10 cellular contexts compared by ENCODE assay signal in the genomic region with DNA sequence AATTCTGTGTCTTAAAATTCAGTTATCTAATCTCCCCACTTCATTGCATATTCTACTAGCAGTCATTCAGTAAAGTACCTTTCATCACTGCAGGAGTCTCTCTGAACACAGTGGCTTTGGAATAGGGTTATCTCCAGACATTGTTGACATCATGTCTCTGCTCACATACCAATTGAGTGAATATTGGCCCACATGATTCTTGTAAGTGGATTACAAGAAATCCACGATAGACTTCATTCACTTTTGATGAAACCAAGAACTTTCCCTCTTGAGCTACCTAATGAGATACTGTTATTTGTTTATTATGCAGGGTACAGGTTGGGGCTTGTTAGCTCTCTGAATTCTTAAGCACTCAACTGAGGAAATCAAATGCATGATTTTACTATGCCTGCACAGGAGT.
DNase-seq lines count a peak whose midpoint lies in the region; ATAC-seq, FAIRE-seq and TF ChIP-seq lines count a peak whose summit lies in the region.
"Had no signal": no experiment of that assay in that cellular context is flagged by ENCODE, and none has a peak within 500 bp of the region (broad histone marks: within the 10 kb centered on the region; RNA-seq: fewer than 3 reads in every experiment).

No MANE protein-coding gene starts in this region.

- H3K9me3 ChIP-seq in ascending aorta (peaks cover 4 to 11% of the 10 kb centered on the region in 2 donors), tibial artery (peaks cover 0 to 13% (median 12%) of the 10 kb centered on the region in 3 donors), SJCRH30 (replicated peaks) (peaks cover 27% of the 10 kb centered on the region)

- H3K27me3 ChIP-seq in ascending aorta (no peaks in the 10 kb centered on the region), tibial artery (no peaks in the 10 kb centered on the region), SJCRH30 (no peaks in the 10 kb centered on the region)

- peak; percentile 96 for FAIRE-seq in H54 (lab: Jason Lieb, UNC)

- TF ChIP-seq CTCF in ascending aorta (IDR thresholded peaks at IDR 0.05) (no peak), tibial artery (IDR thresholded peaks at IDR 0.05) (no peak)

- H3K27ac ChIP-seq in ascending aorta (peak overlapping the region; percentile 15 to 47), tibial artery (peak overlapping the region; percentile 49 to 59), SJCRH30 (no peak overlapping the region)

- DNase-seq in H54 (ENCODE audit: insufficient read length, low spot score) (no peak), ascending aorta (ENCODE audit: low spot score in 2 of 2) (no peak), hepatic stellate cell (ENCODE audit: low spot score) (peak; percentile 31), tibial artery (no peak), SJCRH30 (no peak), SW 1271 (lab: John Stamatoyannopoulos, UW) (no peak)
- no peak for DNase-seq in stimulated activated CD4-positive, alpha-beta T cell treated with anti-CD3 and anti-CD28 coated beads, Interleukin-4, amount 100 ng/mL, for 24 hours
- DNase-seq: activated CD4-positive, alpha-beta T cell treated with anti-CD3 and anti-CD28 coated beads, Interleukin-2, amount 10 ng/mL, durations not matched to agents 7 days and 5 days; NCI-H1048 had no signal

- H3K4me1 ChIP-seq in ascending aorta = peaks cover 5 to 20% of the 10 kb centered on the region in 2 donors
- H3K4me1 ChIP-seq in tibial artery = peaks cover 0 to 35% (median 13%) of the 10 kb centered on the region in 4 donors
- no peaks in the 10 kb centered on the region; the same call in 1 of the 2 replicates for H3K4me1 ChIP-seq in SJCRH30

- H3K4me3 ChIP-seq in ascending aorta (no peak overlapping the region), tibial artery (no peak overlapping the region), SJCRH30 (no peak overlapping the region)

- no peak for ATAC-seq in GM21576 (IDR thresholded peaks at IDR 0.05; ENCODE audit: unreplicated experiment)

- no peak for TF ChIP-seq POLR2A in H54 (IDR thresholded peaks at IDR 0.05; ENCODE audit: low read depth, low read length)

- intact Hi-C loops in ascending aorta (cut with DNase I) (no loop called here), tibial artery (cut with DNase I; ENCODE audit: low total_unique reads) (no loop called here)

- H3K36me3 ChIP-seq in ascending aorta (no peaks in the 10 kb centered on the region), tibial artery (peaks cover 0 to 3% (median 0%) of the 10 kb centered on the region in 3 donors), SJCRH30 (no peaks in the 10 kb centered on the region)
